In the genomic region with DNA sequence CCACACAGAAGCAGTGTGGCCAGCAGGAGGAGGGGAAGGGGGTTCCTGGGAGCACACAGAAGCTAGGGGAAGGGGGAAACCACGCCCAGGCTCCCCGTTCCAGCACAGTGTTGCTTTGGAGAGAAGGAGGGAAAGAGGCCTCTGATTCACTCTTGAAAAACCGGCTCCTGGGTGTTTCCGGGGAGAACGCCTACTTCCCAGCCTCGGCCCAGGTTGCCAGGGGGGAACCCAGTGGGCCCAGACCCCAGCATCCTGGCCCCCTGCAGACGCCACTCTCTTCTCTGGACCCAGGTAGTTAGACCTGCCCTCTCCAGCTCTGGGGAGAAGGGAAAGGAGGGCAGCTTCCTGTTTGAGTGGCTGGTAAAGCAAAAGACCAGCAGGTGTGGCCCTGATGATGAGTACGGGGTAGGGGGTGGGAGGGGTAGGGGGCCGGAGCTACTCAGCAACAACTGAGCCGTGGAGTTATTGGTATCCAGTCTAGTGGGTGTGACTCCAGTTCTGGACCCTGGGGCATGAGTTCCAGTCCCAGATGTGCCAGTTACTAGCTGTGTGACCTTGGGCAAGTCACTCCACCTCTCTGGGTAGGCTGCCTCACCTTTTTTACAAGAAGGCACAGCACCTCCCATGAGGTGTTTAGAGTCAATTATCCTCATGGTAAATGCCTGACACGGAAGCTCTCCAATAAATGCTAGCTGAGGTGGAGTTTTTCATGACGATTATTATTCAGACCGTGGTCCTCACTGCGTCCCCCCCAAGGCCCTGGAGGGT, we compare ENCODE assay signal across 8 cellular contexts. TPM values are rescaled to one million over a fixed set of nuclear protein-coding genes. Genes with fewer than 3 reads are reported as not detected.
DNase-seq lines count a peak whose midpoint lies in the region; ATAC-seq, FAIRE-seq and TF ChIP-seq lines count a peak whose summit lies in the region.

No MANE protein-coding gene starts in this region.

- peaks cover 11% of the 10 kb centered on the region for H3K4me1 Mint-ChIP-seq in astrocyte (ENCODE audit: low read depth, unreplicated experiment)

- no peaks in the 10 kb centered on the region for H3K36me3 ChIP-seq in astrocyte (ENCODE audit: insufficient read depth, low read length)
- H3K36me3 ChIP-seq in left lung, result peaks cover 0 to 21% of the 10 kb centered on the region in 2 donors
- peaks cover 0 to 25% (median 0%) of the 10 kb centered on the region in 3 donors for H3K36me3 ChIP-seq in tibial nerve

- ATAC-seq in left lung, result peak; percentile 2

- TF ChIP-seq POLR2A in tibial nerve (IDR thresholded peaks at IDR 0.05) (no peak), erythroblast (IDR thresholded peaks at IDR 0.05; ENCODE audit: low read length) (no peak)

- intact Hi-C loops in left lung (cut with DNase I), result no loop called here

- H3K9ac ChIP-seq in astrocyte (ENCODE audit: low read length), result peak overlapping the region; percentile 85

- H3K27me3 ChIP-seq in astrocyte (ENCODE audit: insufficient read depth, low read length) (no peaks in the 10 kb centered on the region), left lung (no peaks in the 10 kb centered on the region), tibial nerve (no peaks in the 10 kb centered on the region)

- no peaks in the 10 kb centered on the region for H3K9me3 ChIP-seq in astrocyte (ENCODE audit: insufficient read depth, low read depth, low read length)
- no peaks in the 10 kb centered on the region for H3K9me3 ChIP-seq in left lung
- no peaks in the 10 kb centered on the region for H3K9me3 ChIP-seq in tibial nerve

- DNase-seq in activated CD8-positive, alpha-beta memory T cell treated with anti-CD3 and anti-CD28 coated beads, Interleukin-2, amount 50 U/mL, for 48 hours, result peak; percentile 53
- no peak for DNase-seq in activated CD8-positive, alpha-beta memory T cell treated with anti-CD3 and anti-CD28 coated beads for 24 hours
- DNase-seq in astrocyte (ENCODE audit: low read depth) (no peak), left lung (no peak), tibial nerve (ENCODE audit: low spot score in 2 of 2) (no peak), erythroblast (lab: John Stamatoyannopoulos, UW) (no peak), anterior cingulate cortex (lab: John Stamatoyannopoulos, UW) (no peak)
- no peak for DNase-seq in stimulated activated naive CD4-positive, alpha-beta T cell treated with Interleukin-2 at 50 U/mL for 16 hours (lab: John Stamatoyannopoulos, UW)

- H3K9me3 Mint-ChIP-seq in astrocyte (ENCODE audit: unreplicated experiment), result no peaks in the 10 kb centered on the region

- peaks cover 37% of the 10 kb centered on the region for H3K79me2 ChIP-seq in astrocyte (ENCODE audit: insufficient read depth, low read length)

- H3K4me3 Mint-ChIP-seq in astrocyte (ENCODE audit: unreplicated experiment), result peak overlapping the region; percentile 92

- peak overlapping the region; percentile 99 for H3K4me2 ChIP-seq in astrocyte (ENCODE audit: low read length)

- FAIRE-seq in astrocyte (lab: Jason Lieb, UNC), result no peak

- H2AFZ ChIP-seq in astrocyte (ENCODE audit: low read depth, low read length), result no peak overlapping the region

- 14 to 16% methylated on average over 12 to 13 of the region's 14 CpGs for WGBS in tibial nerve, 2 donors

- H3K27ac Mint-ChIP-seq in astrocyte (ENCODE audit: unreplicated experiment), result peak overlapping the region; percentile 88

- TF ChIP-seq EP300 in tibial nerve (IDR thresholded peaks at IDR 0.05), result no peak

- peak overlapping the region; percentile 26 for H3K27ac ChIP-seq in astrocyte (ENCODE audit: low read depth, low read length)
- H3K27ac ChIP-seq in left lung, result peak overlapping the region; percentile 62 to 75
- peak overlapping the region; percentile 56 to 90 (median 88) for H3K27ac ChIP-seq in tibial nerve

- TF ChIP-seq CTCF in astrocyte (IDR thresholded peaks at IDR 0.05; ENCODE audit: insufficient read depth, low read depth, low read length) (no peak), left lung (IDR thresholded peaks at IDR 0.05) (no peak), tibial nerve (IDR thresholded peaks at IDR 0.05) (no peak)

- H3K4me3 ChIP-seq in astrocyte (ENCODE audit: insufficient read depth, low read depth, low read length) (peak overlapping the region; percentile 85), left lung (peak overlapping the region; percentile 85 to 87), tibial nerve (peak overlapping the region; percentile 83 to 91 (median 88))

- H3K4me1 ChIP-seq in astrocyte (ENCODE audit: insufficient read depth, low read length) (peaks cover 16% of the 10 kb centered on the region), left lung (peaks cover 18 to 34% of the 10 kb centered on the region in 2 donors), tibial nerve (peaks cover 0 to 46% (median 23%) of the 10 kb centered on the region in 4 donors)

- H3K27me3 Mint-ChIP-seq in astrocyte (ENCODE audit: low read depth, unreplicated experiment), result no peaks in the 10 kb centered on the region

- H4K20me1 ChIP-seq in astrocyte (ENCODE audit: insufficient read depth, low read length), result peaks cover 28% of the 10 kb centered on the region

- peaks cover 9% of the 10 kb centered on the region for H3K36me3 Mint-ChIP-seq in astrocyte (ENCODE audit: low read depth, unreplicated experiment)

RNA-seq across cellular contexts. Expression of a gene that starts 0.8 kb away (rescaled TPM):
- total RNA-seq in astrocyte (145 and 169 TPM in 2 replicates), left lung (100 to 1,000 TPM; 120 to 154 TPM), tibial nerve (100 to 1,000 TPM in 3 of 4 donors, 10 to 100 TPM in 1; 61.8 to 122 (median 113) TPM)

RNA-seq across cellular contexts. Expression of a gene that starts 19.9 kb away (rescaled TPM):
- total RNA-seq in astrocyte, result 0.41 and 0.91 TPM in 2 replicates
- 1 to 10 TPM in 1 of 2 donors, under 1 TPM in 1; 0.76 to 3.6 TPM for total RNA-seq in left lung
- total RNA-seq in tibial nerve, result 1 to 10 TPM in 3 of 4 donors, under 1 TPM in 1; 0.90 to 5.9 (median 3.5) TPM

RNA-seq across cellular contexts. Expression of a gene that starts 23.1 kb away (rescaled TPM):
- total RNA-seq in astrocyte, result 100 and 105 TPM in 2 replicates
- total RNA-seq in left lung, result 100 to 1,000 TPM; 107 to 110 TPM
- total RNA-seq in tibial nerve, result 100 to 1,000 TPM in 1 of 4 donors, 10 to 100 TPM in 3; 48.9 to 132 (median 73.9) TPM

RNA-seq across cellular contexts. Expression of a gene that starts 34.3 kb away (rescaled TPM):
- 106 and 110 TPM in 2 replicates for total RNA-seq in astrocyte
- total RNA-seq in left lung, result 100 to 1,000 TPM; 119 to 122 TPM
- total RNA-seq in tibial nerve, result 10 to 100 TPM; 33.1 to 55.1 (median 43.6) TPM

Comparison
In these comparisons a context has a peak if more than half of its experiments do, and no peak if none do; other contexts are left out.
1. H3K27ac ChIP-seq: peak in every context shown above with its lines; median percentile 88 in tibial nerve; 68 in left lung; 26 in astrocyte.